In the genomic region with DNA sequence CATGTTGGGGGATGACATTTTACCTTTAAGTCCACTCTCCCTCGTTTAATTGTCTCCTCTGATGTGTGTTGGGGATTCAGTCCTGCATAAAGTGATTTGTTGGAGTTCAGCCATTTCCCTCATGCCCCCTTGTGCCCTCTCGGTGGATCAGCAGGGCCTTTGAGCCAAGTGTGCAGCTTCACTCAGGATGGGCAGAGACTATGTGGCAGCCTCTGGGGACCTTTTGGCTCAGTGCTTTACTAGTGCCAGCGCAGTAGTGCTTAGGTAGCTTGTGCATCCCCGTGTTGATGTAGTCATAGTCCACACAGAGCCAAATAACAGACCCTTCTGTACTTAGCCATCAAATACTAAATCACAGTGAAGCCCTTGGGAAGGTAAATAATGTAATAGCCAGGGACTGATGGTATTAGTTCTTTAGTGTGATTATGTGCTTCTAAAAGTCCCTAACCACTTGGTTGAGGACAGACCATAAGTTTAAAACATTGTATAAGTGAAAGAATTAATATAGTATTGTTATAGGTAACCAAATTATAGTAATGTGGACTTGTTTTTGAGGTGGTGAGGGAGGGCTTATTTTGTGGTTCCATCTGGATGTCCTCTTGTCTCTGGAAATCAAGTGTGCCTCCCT, we compare ENCODE assay signal across 1 cellular context.
TF ChIP-seq lines count a peak whose summit lies in the region.

No MANE protein-coding gene starts in this region.

TF ChIP-seq in HCT116, 20 proteins besides CTCF, POLR2A, EP300 and RAD21 (continued from another document):
- TF ChIP-seq ZNF274 (IDR thresholded peaks at IDR 0.05; ENCODE audit: low read depth, low read length), result no peak
- TF ChIP-seq POLR2AphosphoS5 (IDR thresholded peaks at IDR 0.05; ENCODE audit: low read depth, low read length), result no peak
- no peak for TF ChIP-seq FOSL1 (IDR thresholded peaks at IDR 0.05; ENCODE audit: low read depth)
- no peak for TF ChIP-seq CEBPB (IDR thresholded peaks at IDR 0.05; ENCODE audit: low read depth)
